10 cellular contexts compared by ENCODE assay signal in genomic region chr20:53940356-53940694, GRCh38.
DNase-seq lines count a peak whose midpoint lies in the region; ATAC-seq and TF ChIP-seq lines count a peak whose summit lies in the region.
"Had no signal": no experiment of that assay in that cellular context is flagged by ENCODE, and none has a peak within 500 bp of the region (broad histone marks: within the 10 kb centered on the region; RNA-seq: fewer than 3 reads in every experiment).

No MANE protein-coding gene starts in this region.

- H3K4me1 ChIP-seq in HUES48 (ENCODE audit: control insufficient read depth, insufficient read depth, low read length) (peaks cover 47% of the 10 kb centered on the region), left lung (peaks cover 12 to 57% of the 10 kb centered on the region in 2 donors)

- H3K4me3 ChIP-seq in HUES48 (ENCODE audit: low read depth, low read length) (peak overlapping the region; percentile 18), left lung (no peak overlapping the region)

- H3K4me1 Mint-ChIP-seq in stimulated activated naive B cell treated with anti-CD40 and anti-IgM and Interleukin-4, amounts not matched to agents 10 μg/mL and 1 μg/mL and 100 μg/mL, for 72 hours = peaks cover 43 to 73% of the 10 kb centered on the region in 2 donors
- peaks cover 29 to 40% (median 29%) of the 10 kb centered on the region in 3 donors for H3K4me1 Mint-ChIP-seq in T-cell

- peak overlapping the region; percentile 51 for H3K27ac Mint-ChIP-seq in stimulated activated naive B cell treated with anti-CD40 and anti-IgM and Interleukin-4, amounts not matched to agents 10 μg/mL and 1 μg/mL and 100 μg/mL, for 72 hours
- H3K27ac Mint-ChIP-seq in T-cell = no peak overlapping the region
- H3K27ac Mint-ChIP-seq: T-helper 1 cell treated with Interleukin-12 subunit alpha and Interleukin-12 subunit beta and Interleukin-4 antibody, amounts not matched to agents 30 μg/mL and 1 μg/mL, for 36 hours had no signal

- no peak for DNase-seq in left lung
- DNase-seq in stimulated activated naive B cell treated with anti-CD40 and anti-IgM and Interleukin-4, amounts not matched to agents 10 μg/mL and 1 μg/mL and 100 μg/mL, for 72 hours = no peak
- DNase-seq in NCI-H526 treated with DMSO at 0.1 percent for 48 hours (lab: John Stamatoyannopoulos, UW) = no peak
- DNase-seq in GOT3 (lab: John Stamatoyannopoulos, UW) = no peak
- no peak for DNase-seq in T-cell
- DNase-seq: activated gamma-delta T cell had no signal

- peak overlapping the region; percentile 38 for H3K9ac ChIP-seq in HUES48 (ENCODE audit: low read depth, low read length)

- CTCF ChIA-PET in T-cell (lab: Charles Lee) = interaction anchor here (0.6 to 3.5 kb wide), 18 partner anchors 9 to 783 kb away, joined by 3 to 29 read pairs (median 4); partner anchors contain the start of gene PFDN4 (in 1 of the 2)

- TF ChIP-seq CTCF in VCaP (conservative IDR thresholded peaks at IDR 0.05) (no peak), left lung (IDR thresholded peaks at IDR 0.05) (no peak)

- H3K36me3 Mint-ChIP-seq in stimulated activated naive B cell treated with anti-CD40 and anti-IgM and Interleukin-4, amounts not matched to agents 10 μg/mL and 1 μg/mL and 100 μg/mL, for 72 hours = no peaks in the 10 kb centered on the region
- H3K36me3 Mint-ChIP-seq in T-cell = no peaks in the 10 kb centered on the region

- POLR2A ChIA-PET in T-cell (lab: Charles Lee) = interaction anchor here in 1 of 2 donors (0.9 kb wide), 1 partner anchor 9 kb away, joined by 3 read pairs; no protein-coding TSS in a partner anchor

- H3K36me3 ChIP-seq in HUES48 (ENCODE audit: control insufficient read depth, insufficient read depth, low read length) = no peaks in the 10 kb centered on the region
- no peaks in the 10 kb centered on the region for H3K36me3 ChIP-seq in left lung

- H3K27ac ChIP-seq in HUES48 (ENCODE audit: low read depth, low read length) (peak overlapping the region; percentile 81), VCaP (peak overlapping the region; percentile 42), left lung (peak overlapping the region; percentile 60 to 68)

- H3K4me3 Mint-ChIP-seq in stimulated activated naive B cell treated with anti-CD40 and anti-IgM and Interleukin-4, amounts not matched to agents 10 μg/mL and 1 μg/mL and 100 μg/mL, for 72 hours = peak overlapping the region; percentile 10 to 35
- no peak overlapping the region for H3K4me3 Mint-ChIP-seq in T-cell
- H3K4me3 Mint-ChIP-seq: T-helper 1 cell treated with Interleukin-12 subunit alpha and Interleukin-12 subunit beta and Interleukin-4 antibody, amounts not matched to agents 30 μg/mL and 1 μg/mL, for 36 hours had no signal

- no peaks in the 10 kb centered on the region for H3K27me3 ChIP-seq in HUES48 (ENCODE audit: control insufficient read depth, insufficient read depth, low read length)
- no peaks in the 10 kb centered on the region for H3K27me3 ChIP-seq in left lung

- intact Hi-C loops in left lung (cut with DNase I) = no loop called here

- no peaks in the 10 kb centered on the region for H3K27me3 Mint-ChIP-seq in stimulated activated naive B cell treated with anti-CD40 and anti-IgM and Interleukin-4, amounts not matched to agents 10 μg/mL and 1 μg/mL and 100 μg/mL, for 72 hours
- H3K27me3 Mint-ChIP-seq in T-cell = no peaks in the 10 kb centered on the region

- ATAC-seq in left lung = no peak
- ATAC-seq in stimulated activated naive B cell treated with anti-CD40 and anti-IgM and Interleukin-4, amounts not matched to agents 10 μg/mL and 1 μg/mL and 100 μg/mL, for 72 hours (replicated peaks) = no peak
- ATAC-seq in HG02981 (IDR thresholded peaks at IDR 0.05; ENCODE audit: unreplicated experiment) = no peak
- ATAC-seq in T-cell (replicated peaks in 1 of 4) = no peak

- H3K9me3 ChIP-seq in HUES48 (ENCODE audit: control insufficient read depth, insufficient read depth, low read length) (no peaks in the 10 kb centered on the region), left lung (no peaks in the 10 kb centered on the region)

- no peaks in the 10 kb centered on the region for H3K9me3 Mint-ChIP-seq in stimulated activated naive B cell treated with anti-CD40 and anti-IgM and Interleukin-4, amounts not matched to agents 10 μg/mL and 1 μg/mL and 100 μg/mL, for 72 hours
- H3K9me3 Mint-ChIP-seq in T-cell = no peaks in the 10 kb centered on the region
- H3K9me3 Mint-ChIP-seq: T-helper 1 cell treated with Interleukin-12 subunit alpha and Interleukin-12 subunit beta and Interleukin-4 antibody, amounts not matched to agents 30 μg/mL and 1 μg/mL, for 36 hours had no signal

Comparison
In these comparisons a context has a peak if more than half of its experiments do, and no peak if none do; other contexts are left out.
1. H3K4me3 Mint-ChIP-seq: peak in stimulated activated naive B cell treated with anti-CD40 and anti-IgM and Interleukin-4, amounts not matched to agents 10 μg/mL and 1 μg/mL and 100 μg/mL, for 72 hours (2 of 2); none in T-cell (0 of 3).
2. Peak in every context shown above with its lines, with median percentiles within 50 percentile points of each other: H3K27ac ChIP-seq.